ENCODE assay signal across 8 cellular contexts in genomic region chrX:13669246-13669689, GRCh38. TPM values are rescaled to one million over a fixed set of nuclear protein-coding genes. Genes with fewer than 3 reads are reported as not detected.
DNase-seq lines count a peak whose midpoint lies in the region; ATAC-seq and FAIRE-seq lines count a peak whose summit lies in the region.

No MANE protein-coding gene starts in this region.

- no peaks in the 10 kb centered on the region for H3K4me1 ChIP-seq in small intestine (ENCODE audit: control insufficient read depth in 2 of 2, insufficient read depth in 1 of 2, low read depth in 1 of 2, low read length in 1 of 2)

- peak; percentile 30 for FAIRE-seq in small intestine (lab: Jason Lieb, UNC)

- no peaks in the 10 kb centered on the region for H3K36me3 ChIP-seq in small intestine (ENCODE audit: control insufficient read depth in 2 of 2, insufficient read depth in 2 of 2, low read length in 2 of 2)

- peak overlapping the region; percentile 37 to 72 for H3K27ac ChIP-seq in small intestine (ENCODE audit: low read depth in 1 of 2, low read length in 1 of 2)

- ATAC-seq in GM18499 (IDR thresholded peaks at IDR 0.05; ENCODE audit: insufficient read depth, unreplicated experiment) (peak; percentile 85), HG02623 (IDR thresholded peaks at IDR 0.05; ENCODE audit: unreplicated experiment) (peak; percentile 67)

- no peaks in the 10 kb centered on the region for H3K27me3 ChIP-seq in small intestine (ENCODE audit: control insufficient read depth in 2 of 2, insufficient read depth in 2 of 2, low read length in 2 of 2)

- H3K4me3 ChIP-seq in small intestine (ENCODE audit: low read depth in 1 of 2, low read length in 2 of 2) = no peak overlapping the region

- no peaks in the 10 kb centered on the region for H3K9me3 ChIP-seq in small intestine (ENCODE audit: control insufficient read depth, low read depth)

- 5 to 19% (median 6%) methylated on average over 8 of the region's 8 CpGs for WGBS in small intestine, 3 donors

- peak; percentile 67 for DNase-seq in NCI-H2029 (lab: John Stamatoyannopoulos, UW)
- peak; percentile 51 for DNase-seq in activated T-cell treated with anti-CD3 and anti-CD28 coated beads for 24 hours (ENCODE audit: low read depth)
- peak; percentile 82 for DNase-seq in fibroblast of the conjunctiva (ENCODE audit: low read depth)
- DNase-seq in small intestine = peak; percentile 91
- DNase-seq in NCI-H1436 treated with DMSO at 0.1 percent for 48 hours (lab: John Stamatoyannopoulos, UW) = no peak
- no peak for DNase-seq in NCI-H1930 (lab: John Stamatoyannopoulos, UW)

RNA-seq across cellular contexts. Expression of gene TCEANC, which starts 16.3 kb away (rescaled TPM):
- 1 to 10 TPM; 1.4 to 2.2 (median 1.6) TPM for polyA plus RNA-seq in small intestine

RNA-seq across cellular contexts. Expression of gene RAB9A, which starts 19.7 kb away (rescaled TPM):
- polyA plus RNA-seq in small intestine = 10 to 100 TPM; 16.5 to 32.4 (median 25.3) TPM

Comparison
In these comparisons a context has a peak if more than half of its experiments do, and no peak if none do; other contexts are left out.
1. DNase-seq: peak in NCI-H2029 (single experiment), activated T-cell treated with anti-CD3 and anti-CD28 coated beads for 24 hours (single experiment), fibroblast of the conjunctiva (single experiment) and small intestine (single experiment); none in NCI-H1436 treated with DMSO at 0.1 percent for 48 hours (single experiment) and NCI-H1930 (0 of 2).